Comparison of ENCODE assay signal across 1 cellular context in the genomic region with DNA sequence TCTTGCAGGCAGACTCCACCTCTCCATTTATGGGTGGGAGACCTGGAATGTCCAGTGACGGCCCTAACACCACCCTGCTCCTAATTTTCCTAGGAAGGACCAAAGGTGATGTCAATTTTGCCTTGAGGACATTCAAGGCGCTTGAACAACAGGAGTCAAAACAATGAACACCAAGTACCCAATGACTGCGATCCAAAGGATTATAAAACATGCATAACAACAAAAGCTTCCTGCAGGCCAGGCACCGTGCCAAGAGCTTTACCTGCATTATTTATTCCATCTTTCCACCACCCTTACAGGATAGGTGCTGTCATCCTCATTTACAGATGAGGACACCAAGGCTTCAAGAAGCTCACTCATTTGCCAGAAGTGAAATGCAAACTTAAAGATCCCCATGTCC.
TF ChIP-seq lines count a peak whose summit lies in the region.

No MANE protein-coding gene starts in this region.

TF ChIP-seq in GM23338, 12 proteins besides CTCF, POLR2A, EP300 and RAD21 (continued from another document):
- no peak for TF ChIP-seq ZNF462 (CRISPR knock-in tag; IDR thresholded peaks at IDR 0.05)
